In the genomic region with DNA sequence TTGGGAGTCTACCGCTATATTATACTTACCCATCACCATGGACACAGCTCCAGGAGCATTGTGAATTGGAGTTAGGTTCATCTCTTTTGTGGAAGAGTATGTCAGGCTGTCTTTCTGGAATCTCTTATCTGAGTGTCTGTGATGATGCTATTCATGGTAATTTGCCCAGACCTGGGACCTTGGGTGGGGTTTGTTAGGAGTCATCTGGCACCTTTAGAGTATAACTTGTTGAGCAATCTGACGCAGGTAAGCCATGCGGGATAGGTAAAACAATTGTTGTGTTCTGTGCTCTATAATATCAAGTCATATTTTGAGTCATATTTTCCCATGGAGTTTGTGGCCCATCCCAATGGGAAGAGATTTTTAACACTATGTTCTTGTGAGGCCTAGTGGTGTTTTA, we compare ENCODE assay signal across 18 cellular contexts. TPM values are rescaled to one million over a fixed set of nuclear protein-coding genes. Genes with fewer than 3 reads are reported as not detected.
DNase-seq lines count a peak whose midpoint lies in the region; ATAC-seq and TF ChIP-seq lines count a peak whose summit lies in the region.
"Had no signal": no experiment of that assay in that cellular context is flagged by ENCODE, and none has a peak within 500 bp of the region (broad histone marks: within the 10 kb centered on the region; RNA-seq: fewer than 3 reads in every experiment).

No MANE protein-coding gene starts in this region.

- peaks cover 16% of the 10 kb centered on the region for H3K9me3 Mint-ChIP-seq in GM23338

- H3K9me3 ChIP-seq in smooth muscle cell (replicated peaks; ENCODE audit: low read depth), result no peaks in the 10 kb centered on the region
- H3K9me3 ChIP-seq: BE2C, Caco-2 had no signal

- H2AFZ ChIP-seq in GM23338 (peak overlapping the region; percentile 56), smooth muscle cell (ENCODE audit: low read depth) (no peak overlapping the region)

- H3K4me1 ChIP-seq in GM23338 (ENCODE audit: insufficient read depth) (no peaks in the 10 kb centered on the region), smooth muscle cell (ENCODE audit: low read depth) (no peaks in the 10 kb centered on the region)
- H3K4me1 ChIP-seq: BE2C, Caco-2 had no signal

- H3K27ac Mint-ChIP-seq in GM23338, result no peak overlapping the region
- H3K27ac Mint-ChIP-seq: CD4-positive, CD25-positive, alpha-beta regulatory T cell; H9 had no signal

- H3K36me3 Mint-ChIP-seq in GM23338 (ENCODE audit: low read depth), result peaks cover 15% of the 10 kb centered on the region
- H3K36me3 Mint-ChIP-seq: CD4-positive, CD25-positive, alpha-beta regulatory T cell had no signal

- no peak for TF ChIP-seq CTCF in GM23338 (conservative IDR thresholded peaks at IDR 0.05; ENCODE audit: low read depth in 2 of 2)
- TF ChIP-seq CTCF in smooth muscle cell (IDR thresholded peaks at IDR 0.05; ENCODE audit: borderline replicate concordance, insufficient read depth, poor library complexity, severe bottlenecking), result no peak

- intact Hi-C loops in left colon (cut with DNase I, micrococcal nuclease), result no loop called here

- H3K4me3 ChIP-seq in GM23338, result no peak overlapping the region
- H3K4me3 ChIP-seq in smooth muscle cell, result no peak overlapping the region

- H3K36me3 ChIP-seq in GM23338 (ENCODE audit: insufficient read depth) (0 out of 2 replicates have a peak, but pooled peaks cover 5% of the 10 kb centered on the region), smooth muscle cell (ENCODE audit: low read depth) (no peaks in the 10 kb centered on the region)
- H3K36me3 ChIP-seq: BE2C had no signal

- no peaks in the 10 kb centered on the region for H3K27me3 ChIP-seq in GM23338 (ENCODE audit: insufficient read depth)
- no peaks in the 10 kb centered on the region for H3K27me3 ChIP-seq in smooth muscle cell (ENCODE audit: low read depth)
- H3K27me3 ChIP-seq: BE2C had no signal

- ATAC-seq in GM23338 (no peak), left colon (peak; percentile 29)
- ATAC-seq: PC-3 had no signal

- no peaks in the 10 kb centered on the region for H3K9me2 ChIP-seq in GM23338 (ENCODE audit: insufficient read depth)

- H4K20me1 ChIP-seq in GM23338 (replicated peaks; ENCODE audit: insufficient read depth) (no peaks in the 10 kb centered on the region), smooth muscle cell (ENCODE audit: low read depth) (no peaks in the 10 kb centered on the region)

- no peaks in the 10 kb centered on the region for H3K27me3 Mint-ChIP-seq in GM23338 (ENCODE audit: insufficient read depth, low read depth, poor library complexity)

- no peaks in the 10 kb centered on the region for H3K4me1 Mint-ChIP-seq in GM23338
- H3K4me1 Mint-ChIP-seq: CD4-positive, CD25-positive, alpha-beta regulatory T cell had no signal

- no peak overlapping the region for H3K4me3 Mint-ChIP-seq in GM23338
- H3K4me3 Mint-ChIP-seq: CD4-positive, CD25-positive, alpha-beta regulatory T cell; H9 had no signal

- H3K79me2 ChIP-seq in GM23338 (replicated peaks; ENCODE audit: insufficient read depth) (no peaks in the 10 kb centered on the region), smooth muscle cell (ENCODE audit: low read depth) (no peaks in the 10 kb centered on the region)

- H3K4me2 ChIP-seq in GM23338 (no peak overlapping the region), smooth muscle cell (no peak overlapping the region)

- H3F3A ChIP-seq in GM23338 (replicated peaks; ENCODE audit: low read depth) (no peaks in the 10 kb centered on the region), smooth muscle cell (ENCODE audit: low read depth) (no peaks in the 10 kb centered on the region)

- DNase-seq in GM23338 (ENCODE audit: low spot score) (no peak), caudate nucleus (lab: John Stamatoyannopoulos, UW) (no peak), left colon (no peak), smooth muscle cell (lab: John Stamatoyannopoulos, UW; ENCODE audit: unreplicated experiment) (no peak), kidney glomerular epithelial cell (lab: John Stamatoyannopoulos, UW) (no peak), HT-29 (ENCODE audit: low spot score) (no peak), NCI-H82 treated with DMSO at 0.1 percent for 48 hours (lab: John Stamatoyannopoulos, UW; ENCODE audit: unreplicated experiment) (no peak)
- DNase-seq: BE2C; Caco-2; CD4-positive, CD25-positive, alpha-beta regulatory T cell; GDM1; H9; NCI-H1105; NCI-H2081 treated with DMSO at 0.1 percent for 48 hours; NCI-H2227 treated with DMSO at 0.1 percent for 48 hours; NCI-H524; PC-3; RPMI8226 had no signal

- H3K27ac ChIP-seq in GM23338 (ENCODE audit: low read depth) (no peak overlapping the region), caudate nucleus (ENCODE audit: low read depth, low read length) (peak overlapping the region; percentile 86), smooth muscle cell (ENCODE audit: low read depth) (peak overlapping the region; percentile 12)

- WGBS in smooth muscle cell (ENCODE audit: low lambda C conversion rate), result 96% methylated on average over 3 of the region's 3 CpGs

- no peak overlapping the region for H3K9ac ChIP-seq in smooth muscle cell (ENCODE audit: low read depth)

TF ChIP-seq in GM23338, 12 proteins besides CTCF, POLR2A, EP300 and RAD21 (continues in another document):
- TF ChIP-seq, protein P1, sequence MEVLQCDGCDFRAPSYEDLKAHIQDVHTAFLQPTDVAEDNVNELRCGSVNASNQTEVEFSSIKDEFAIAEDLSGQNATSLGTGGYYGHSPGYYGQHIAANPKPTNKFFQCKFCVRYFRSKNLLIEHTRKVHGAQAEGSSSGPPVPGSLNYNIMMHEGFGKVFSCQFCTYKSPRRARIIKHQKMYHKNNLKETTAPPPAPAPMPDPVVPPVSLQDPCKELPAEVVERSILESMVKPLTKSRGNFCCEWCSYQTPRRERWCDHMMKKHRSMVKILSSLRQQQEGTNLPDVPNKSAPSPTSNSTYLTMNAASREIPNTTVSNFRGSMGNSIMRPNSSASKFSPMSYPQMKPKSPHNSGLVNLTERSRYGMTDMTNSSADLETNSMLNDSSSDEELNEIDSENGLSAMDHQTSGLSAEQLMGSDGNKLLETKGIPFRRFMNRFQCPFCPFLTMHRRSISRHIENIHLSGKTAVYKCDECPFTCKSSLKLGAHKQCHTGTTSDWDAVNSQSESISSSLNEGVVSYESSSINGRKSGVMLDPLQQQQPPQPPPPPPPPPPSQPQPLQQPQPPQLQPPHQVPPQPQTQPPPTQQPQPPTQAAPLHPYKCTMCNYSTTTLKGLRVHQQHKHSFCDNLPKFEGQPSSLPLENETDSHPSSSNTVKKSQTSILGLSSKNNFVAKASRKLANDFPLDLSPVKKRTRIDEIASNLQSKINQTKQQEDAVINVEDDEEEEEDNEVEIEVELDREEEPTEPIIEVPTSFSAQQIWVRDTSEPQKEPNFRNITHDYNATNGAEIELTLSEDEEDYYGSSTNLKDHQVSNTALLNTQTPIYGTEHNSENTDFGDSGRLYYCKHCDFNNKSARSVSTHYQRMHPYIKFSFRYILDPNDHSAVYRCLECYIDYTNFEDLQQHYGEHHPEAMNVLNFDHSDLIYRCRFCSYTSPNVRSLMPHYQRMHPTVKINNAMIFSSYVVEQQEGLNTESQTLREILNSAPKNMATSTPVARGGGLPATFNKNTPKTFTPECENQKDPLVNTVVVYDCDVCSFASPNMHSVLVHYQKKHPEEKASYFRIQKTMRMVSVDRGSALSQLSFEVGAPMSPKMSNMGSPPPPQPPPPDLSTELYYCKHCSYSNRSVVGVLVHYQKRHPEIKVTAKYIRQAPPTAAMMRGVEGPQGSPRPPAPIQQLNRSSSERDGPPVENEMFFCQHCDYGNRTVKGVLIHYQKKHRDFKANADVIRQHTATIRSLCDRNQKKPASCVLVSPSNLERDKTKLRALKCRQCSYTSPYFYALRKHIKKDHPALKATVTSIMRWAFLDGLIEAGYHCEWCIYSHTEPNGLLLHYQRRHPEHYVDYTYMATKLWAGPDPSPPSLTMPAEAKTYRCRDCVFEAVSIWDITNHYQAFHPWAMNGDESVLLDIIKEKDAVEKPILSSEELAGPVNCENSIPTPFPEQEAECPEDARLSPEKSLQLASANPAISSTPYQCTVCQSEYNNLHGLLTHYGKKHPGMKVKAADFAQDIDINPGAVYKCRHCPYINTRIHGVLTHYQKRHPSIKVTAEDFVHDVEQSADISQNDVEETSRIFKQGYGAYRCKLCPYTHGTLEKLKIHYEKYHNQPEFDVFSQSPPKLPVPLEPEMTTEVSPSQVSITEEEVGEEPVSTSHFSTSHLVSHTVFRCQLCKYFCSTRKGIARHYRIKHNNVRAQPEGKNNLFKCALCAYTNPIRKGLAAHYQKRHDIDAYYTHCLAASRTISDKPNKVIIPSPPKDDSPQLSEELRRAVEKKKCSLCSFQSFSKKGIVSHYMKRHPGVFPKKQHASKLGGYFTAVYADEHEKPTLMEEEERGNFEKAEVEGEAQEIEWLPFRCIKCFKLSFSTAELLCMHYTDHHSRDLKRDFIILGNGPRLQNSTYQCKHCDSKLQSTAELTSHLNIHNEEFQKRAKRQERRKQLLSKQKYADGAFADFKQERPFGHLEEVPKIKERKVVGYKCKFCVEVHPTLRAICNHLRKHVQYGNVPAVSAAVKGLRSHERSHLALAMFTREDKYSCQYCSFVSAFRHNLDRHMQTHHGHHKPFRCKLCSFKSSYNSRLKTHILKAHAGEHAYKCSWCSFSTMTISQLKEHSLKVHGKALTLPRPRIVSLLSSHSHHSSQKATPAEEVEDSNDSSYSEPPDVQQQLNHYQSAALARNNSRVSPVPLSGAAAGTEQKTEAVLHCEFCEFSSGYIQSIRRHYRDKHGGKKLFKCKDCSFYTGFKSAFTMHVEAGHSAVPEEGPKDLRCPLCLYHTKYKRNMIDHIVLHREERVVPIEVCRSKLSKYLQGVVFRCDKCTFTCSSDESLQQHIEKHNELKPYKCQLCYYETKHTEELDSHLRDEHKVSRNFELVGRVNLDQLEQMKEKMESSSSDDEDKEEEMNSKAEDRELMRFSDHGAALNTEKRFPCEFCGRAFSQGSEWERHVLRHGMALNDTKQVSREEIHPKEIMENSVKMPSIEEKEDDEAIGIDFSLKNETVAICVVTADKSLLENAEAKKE (CRISPR knock-in tag; IDR thresholded peaks at IDR 0.05), result no peak
- TF ChIP-seq ZNF114 (CRISPR knock-in tag; IDR thresholded peaks at IDR 0.05), result no peak

RNA-seq across cellular contexts. Expression of a gene that starts 49.7 kb away (rescaled TPM):
- 33.9 and 40.4 TPM in 2 replicates for total RNA-seq in GM23338 (2014; rRNA removed; shearing (Covaris generic))
- polyA plus RNA-seq in GM23338 (2016; fragmentation: Nextera tagmentation; extraction: Ambion mirVana), result 17.8 and 19.0 TPM in 2 replicates
- total RNA-seq in left colon, result 10 to 100 TPM; 30.8 to 31.6 TPM
- total RNA-seq in smooth muscle cell, result 21.8 and 24.9 TPM in 2 replicates
- 10.5 and 11.2 TPM in 2 replicates for polyA plus RNA-seq in smooth muscle cell
- total RNA-seq in HT-29 (2014; rRNA removed; shearing (Covaris generic)), result 2.8 TPM in 2 replicates
